Comparison of ENCODE assay signal across 22 cellular contexts in genomic region chr17:51479303-51479702, GRCh38.
"Had no signal": no experiment of that assay in that cellular context is flagged by ENCODE, and none has a peak within 500 bp of the region (broad histone marks: within the 10 kb centered on the region; RNA-seq: fewer than 3 reads in every experiment).

No MANE protein-coding gene starts in this region.

- ATAC-seq: Panc1, PC-3 had no signal

- H3K9me2 ChIP-seq: SK-N-SH had no signal

- DNase-seq: Karpas-422, KG1, MG63, NCI-H1092, NCI-H1105 treated with DMSO at 0.1 percent for 48 hours, NCI-H1417 treated with DMSO at 0.1 percent for 48 hours, NCI-H146, NCI-H1694 treated with DMSO at 0.1 percent for 48 hours, NCI-H1930, NCI-H2081, NCI-H2171 treated with DMSO at 0.1 percent for 48 hours, NCI-H345, NCI-H446 treated with DMSO at 0.1 percent for 48 hours, NCI-H510A treated with DMSO at 0.1 percent for 48 hours, NCI-H526, NCI-H82, PC-3, SHP77, SK-N-SH, SW 1271 had no signal

- H3K27ac ChIP-seq: RWPE1 had no signal

- H3K4me3 ChIP-seq: MG63 had no signal

- H3K4me2 ChIP-seq: SK-N-SH had no signal

- H3K9ac ChIP-seq: SK-N-SH had no signal

- H3K36me3 ChIP-seq: MG63 had no signal
